Comparison of ENCODE assay signal across 17 cellular contexts in genomic region chr6:30844118-30844535, GRCh38. TPM values are rescaled to one million over a fixed set of nuclear protein-coding genes. Genes with fewer than 3 reads are reported as not detected.
DNase-seq lines count a peak whose midpoint lies in the region; ATAC-seq, FAIRE-seq and TF ChIP-seq lines count a peak whose summit lies in the region.
"Had no signal": no experiment of that assay in that cellular context is flagged by ENCODE, and none has a peak within 500 bp of the region (broad histone marks: within the 10 kb centered on the region; RNA-seq: fewer than 3 reads in every experiment).

No MANE protein-coding gene starts in this region.

- intact Hi-C loops in pancreas (cut with DNase I) (no loop called here), sciatic nerve (cut with DNase I) (no loop called here)

- no peaks in the 10 kb centered on the region for H3K27me3 ChIP-seq in RWPE2 (ENCODE audit: insufficient read depth, poor library complexity, severe bottlenecking)
- H3K27me3 ChIP-seq in pancreas: no peaks in the 10 kb centered on the region

- FAIRE-seq in pancreas (lab: Jason Lieb, UNC): no peak
- FAIRE-seq: endothelial cell of umbilical vein had no signal

- H3K4me3 ChIP-seq in RWPE2 (ENCODE audit: severe bottlenecking): no peak overlapping the region
- H3K4me3 ChIP-seq in fibroblast of villous mesenchyme (ENCODE audit: low read depth, low read length): peak overlapping the region; percentile 14
- no peak overlapping the region for H3K4me3 ChIP-seq in pancreas

- H3K27ac ChIP-seq in RWPE2 (ENCODE audit: poor library complexity, severe bottlenecking) (no peak overlapping the region), pancreas (no peak overlapping the region)
- H3K27ac ChIP-seq: HL-60 had no signal

- peak; percentile 90 for DNase-seq in ELF-1 (ENCODE audit: low read depth, low spot score)
- no peak for DNase-seq in RWPE2 (ENCODE audit: low spot score)
- peak; percentile 58 for DNase-seq in fibroblast of villous mesenchyme (ENCODE audit: low read depth)
- peak in 1 of 6 donors; percentile 12 for DNase-seq in pancreas
- no peak for DNase-seq in sciatic nerve (ENCODE audit: low spot score)
- no peak for DNase-seq in Kasumi-1 (lab: John Stamatoyannopoulos, UW)
- no peak for DNase-seq in NCI-H1105 (lab: John Stamatoyannopoulos, UW)
- DNase-seq: activated CD4-positive, alpha-beta memory T cell treated with anti-CD3 and anti-CD28 coated beads for 36 hours; amygdala; DMS79; left ventricle myocardium superior; NCI-H2029 treated with DMSO at 0.1 percent for 48 hours; stimulated activated CD4-positive, alpha-beta T cell treated with anti-CD3 and anti-CD28 coated beads, Interleukin-12 subunit alpha, Interleukin-12 subunit beta, amount 100 ng/mL, for 4 hours had no signal

- H3K36me3 ChIP-seq in RWPE2 (ENCODE audit: low read depth): no peaks in the 10 kb centered on the region
- H3K36me3 ChIP-seq in pancreas: no peaks in the 10 kb centered on the region

- WGBS in pancreas, 2 donors: 63 to 79% methylated on average over 3 of the region's 3 CpGs

- H3K4me1 ChIP-seq in RWPE2 (ENCODE audit: insufficient read depth, poor library complexity, severe bottlenecking) (no peaks in the 10 kb centered on the region), pancreas (peaks cover 0 to 10% (median 0%) of the 10 kb centered on the region in 3 donors)

- ATAC-seq in RWPE2 (ENCODE audit: low read depth): peak; percentile 74
- ATAC-seq in pancreas: peak; percentile 35 to 62 (median 46)
- ATAC-seq in GM21737 (IDR thresholded peaks at IDR 0.05; ENCODE audit: unreplicated experiment): no peak
- ATAC-seq in sciatic nerve: no peak
- ATAC-seq: left ventricle myocardium superior; stimulated activated memory B cell treated with anti-CD40 and anti-IgM and Interleukin-4, amounts not matched to agents 10 μg/mL and 1 μg/mL and 100 μg/mL, for 72 hours had no signal

- no peak for TF ChIP-seq CTCF in RWPE2 (IDR thresholded peaks at IDR 0.05; ENCODE audit: poor library complexity, severe bottlenecking)
- no peak for TF ChIP-seq CTCF in fibroblast of villous mesenchyme (IDR thresholded peaks at IDR 0.05; ENCODE audit: insufficient read depth, low read depth, low read length)
- TF ChIP-seq CTCF in pancreas (IDR thresholded peaks at IDR 0.05): no peak

- no peaks in the 10 kb centered on the region for H3K9me3 ChIP-seq in RWPE2 (ENCODE audit: severe bottlenecking)
- H3K9me3 ChIP-seq in pancreas: no peaks in the 10 kb centered on the region

RNA-seq across cellular contexts. Expression of gene DDR1, which starts 40.2 kb away (rescaled TPM):
- total RNA-seq in fibroblast of villous mesenchyme (19.3 and 32.4 TPM in 2 replicates), pancreas (100 to 1,000 TPM in 4 of 6 donors, 10 to 100 TPM in 2; 92.7 to 160 (median 118) TPM), sciatic nerve (93.5 TPM)
- 100 to 1,000 TPM; 103 to 149 TPM for polyA plus RNA-seq in pancreas

Comparison
In these comparisons a context has a peak if more than half of its experiments do, and no peak if none do; other contexts are left out.
1. DNase-seq: peak in ELF-1 (single experiment) and fibroblast of villous mesenchyme (single experiment); none in RWPE2 (single experiment), sciatic nerve (single experiment), Kasumi-1 (0 of 2) and NCI-H1105 (single experiment).
2. ATAC-seq: peak in RWPE2 (single experiment) and pancreas (4 of 4); none in GM21737 (single experiment) and sciatic nerve (single experiment).